ENCODE assay signal across 8 cellular contexts in genomic region chr3:138187296-138188012, GRCh38. TPM values are rescaled to one million over a fixed set of nuclear protein-coding genes. Genes with fewer than 3 reads are reported as not detected.
DNase-seq lines count a peak whose midpoint lies in the region; ATAC-seq, FAIRE-seq and TF ChIP-seq lines count a peak whose summit lies in the region.

Gene ARMC8, plus strand, starts transcription at chr3:138187301. Its CDS starts 254 bp downstream, at chr3:138187555.

- no peaks in the 10 kb centered on the region for H3K9me3 ChIP-seq in mononuclear cell (ENCODE audit: low read depth, low read length)
- no peaks in the 10 kb centered on the region for H3K9me3 ChIP-seq in tibial nerve

- H3K4me1 ChIP-seq in mononuclear cell (ENCODE audit: insufficient read depth, low read length) = peaks cover 18% of the 10 kb centered on the region
- peaks cover 0 to 44% (median 11%) of the 10 kb centered on the region in 4 donors for H3K4me1 ChIP-seq in tibial nerve

- DNase-seq in AG04449 (ENCODE audit: low read depth, low spot score) (no peak), GM12892 (ENCODE audit: insufficient read length) (peak; percentile 49), NCI-H1694 treated with DMSO at 0.1 percent for 48 hours (lab: John Stamatoyannopoulos, UW) (peak; percentile 87), epithelial cell of esophagus (ENCODE audit: low read depth) (peak; percentile 57), tibial nerve (ENCODE audit: low spot score in 2 of 2) (peak in 1 of 2 donors; percentile 22)
- peak; percentile 47 for DNase-seq in activated CD4-positive, alpha-beta memory T cell treated with anti-CD3 and anti-CD28 coated beads for 36 hours

- peak within 1 kb of the TSS; percentile 84 for H3K4me3 ChIP-seq in AG04449 (ENCODE audit: low read depth, low read length)
- peak within 1 kb of the TSS; percentile 95 for H3K4me3 ChIP-seq in epithelial cell of esophagus (ENCODE audit: low read length)
- H3K4me3 ChIP-seq in mononuclear cell (ENCODE audit: low read length) = peak within 1 kb of the TSS; percentile 95
- peak within 1 kb of the TSS; percentile 53 to 92 (median 82) for H3K4me3 ChIP-seq in tibial nerve

- TF ChIP-seq CTCF in AG04449 (IDR thresholded peaks at IDR 0.05; ENCODE audit: insufficient read depth, low read length, missing control alignments) (no peak), epithelial cell of esophagus (IDR thresholded peaks at IDR 0.05; ENCODE audit: insufficient read depth, low read depth, low read length, missing control alignments) (no peak), tibial nerve (IDR thresholded peaks at IDR 0.05) (no peak)

- peak; percentile 66 for ATAC-seq in HG02759 (IDR thresholded peaks at IDR 0.05; ENCODE audit: unreplicated experiment)

- peak; percentile 56 to 91 for TF ChIP-seq EP300 in tibial nerve (IDR thresholded peaks at IDR 0.05)

- H3K27ac Mint-ChIP-seq in activated CD4-positive, alpha-beta memory T cell treated with anti-CD3 and anti-CD28 coated beads for 36 hours = peak within 1 kb of the TSS; percentile 93

- H3K4me1 Mint-ChIP-seq in activated CD4-positive, alpha-beta memory T cell treated with anti-CD3 and anti-CD28 coated beads for 36 hours (ENCODE audit: low read depth) = peaks cover 35% of the 10 kb centered on the region

- CTCF ChIA-PET in AG04449 (lab: Yijun Ruan, JAX) = interaction anchor here (1.1 to 2.4 kb wide), 4 partner anchors 13 to 230 kb away, joined by 3 to 10 read pairs (median 4); partner anchors contain the start of gene DBR1
- CTCF ChIA-PET in activated CD4-positive, alpha-beta memory T cell treated with anti-CD3 and anti-CD28 coated beads for 36 hours (lab: Charles Lee) = interaction anchor here (0.5 to 2.3 kb wide), 7 partner anchors 13 to 728 kb away, joined by 3 to 11 read pairs (median 3); partner anchors contain the start of gene DBR1

- peaks cover 7% of the 10 kb centered on the region for H3K27me3 ChIP-seq in mononuclear cell (ENCODE audit: insufficient read depth, low read length)
- H3K27me3 ChIP-seq in tibial nerve = no peaks in the 10 kb centered on the region

- intact Hi-C loops in activated CD4-positive, alpha-beta memory T cell treated with anti-CD3 and anti-CD28 coated beads for 36 hours (cut with micrococcal nuclease) = loop anchor here (1.0 to 10.0 kb wide), 6 partner anchors 13 to 1157 kb away; partner anchors contain the start of genes CEP70, DBR1, MRPS22 and NME9

- peaks cover 0 to 3% (median 0%) of the 10 kb centered on the region in 3 donors for H3K36me3 ChIP-seq in tibial nerve

- peaks cover 7% of the 10 kb centered on the region for H3K27me3 Mint-ChIP-seq in activated CD4-positive, alpha-beta memory T cell treated with anti-CD3 and anti-CD28 coated beads for 36 hours

- peaks cover 10% of the 10 kb centered on the region for H3K36me3 Mint-ChIP-seq in activated CD4-positive, alpha-beta memory T cell treated with anti-CD3 and anti-CD28 coated beads for 36 hours

- POLR2A ChIA-PET in AG04449 (lab: Yijun Ruan, JAX) = interaction anchor here (0.6 to 2.5 kb wide), 3 partner anchors 13 to 1327 kb away, joined by 3 to 16 read pairs (median 3); partner anchors contain the start of gene DBR1
- POLR2A ChIA-PET in activated CD4-positive, alpha-beta memory T cell treated with anti-CD3 and anti-CD28 coated beads for 36 hours (lab: Charles Lee) = interaction anchor here (0.9 to 2.6 kb wide), 7 partner anchors 8 to 247 kb away, joined by 3 to 16 read pairs (median 5); partner anchors contain the start of genes DBR1 and ESYT3

- no peak for FAIRE-seq in GM12892 (lab: Jason Lieb, UNC)

- TF ChIP-seq POLR2A in GM12892 (IDR thresholded peaks at IDR 0.05; ENCODE audit: low read depth, low read length) (peak; percentile 81), tibial nerve (IDR thresholded peaks at IDR 0.05) (peak in 1 of 2 donors; percentile 63)

- H3K9me3 Mint-ChIP-seq in activated CD4-positive, alpha-beta memory T cell treated with anti-CD3 and anti-CD28 coated beads for 36 hours = no peaks in the 10 kb centered on the region

- WGBS in tibial nerve, 2 donors = 0 to 1% methylated on average over 44 to 54 of the region's 59 CpGs

- peak within 1 kb of the TSS; percentile 91 for H3K4me3 Mint-ChIP-seq in activated CD4-positive, alpha-beta memory T cell treated with anti-CD3 and anti-CD28 coated beads for 36 hours

- peak within 1 kb of the TSS; percentile 59 to 96 (median 93) for H3K27ac ChIP-seq in tibial nerve

RNA-seq across cellular contexts. Expression of gene ARMC8, which starts in this region (rescaled TPM):
- 24.3 TPM for polyA plus RNA-seq in GM12892 (2012; ENCODE audit: missing spikeins)
- 10 to 100 TPM; 37.7 to 39.6 TPM for total RNA-seq in activated CD4-positive, alpha-beta memory T cell treated with anti-CD3 and anti-CD28 coated beads for 36 hours
- total RNA-seq in mononuclear cell = 147 TPM
- total RNA-seq in tibial nerve = 10 to 100 TPM; 47.3 to 69.6 (median 55.7) TPM
